ENCODE assay signal across 11 cellular contexts in genomic region chr13:37068962-37069361, GRCh38. TPM values are rescaled to one million over a fixed set of nuclear protein-coding genes. Genes with fewer than 3 reads are reported as not detected.
A peak's percentile ranks its signal among the peaks of the same experiment; 100 is the strongest.
DNase-seq lines count a peak whose midpoint lies in the region; ATAC-seq and TF ChIP-seq lines count a peak whose summit lies in the region.
"Had no signal": no experiment of that assay in that cellular context is flagged by ENCODE, and none has a peak within 500 bp of the region (broad histone marks: within the 10 kb centered on the region; RNA-seq: fewer than 3 reads in every experiment).

No MANE protein-coding gene starts in this region.

- peak; percentile 6 for DNase-seq in ACHN
- peak; percentile 13 for DNase-seq in SK-MEL-5 (ENCODE audit: low read depth, low spot score)
- DNase-seq in fibroblast of villous mesenchyme (ENCODE audit: low read depth), result peak; percentile 22
- DNase-seq in NCI-H82 treated with DMSO at 0.1 percent for 48 hours (lab: John Stamatoyannopoulos, UW; ENCODE audit: unreplicated experiment), result no peak
- no peak for DNase-seq in activated CD4-positive, alpha-beta T cell treated with anti-CD3 and anti-CD28 coated beads, Interleukin-2, amount 50 U/mL, for 4 hours
- DNase-seq: central memory CD4-positive, alpha-beta T cell; DMS153 had no signal

- in situ Hi-C loops in ACHN (cut with HindIII; ENCODE audit: low pct_ligation_motif_present, low pct_unique_long_range_greater_than_20kb, low sequenced_read_pairs) (no loop called here), SK-MEL-5 (cut with HindIII; ENCODE audit: low pct_unique_long_range_greater_than_20kb, low sequenced_read_pairs) (no loop called here)

- ATAC-seq in GM18858 (IDR thresholded peaks at IDR 0.05; ENCODE audit: unreplicated experiment), result peak; percentile 37
- no peak for ATAC-seq in GM19463 (IDR thresholded peaks at IDR 0.05; ENCODE audit: unreplicated experiment)
- no peak for ATAC-seq in HG03521 (IDR thresholded peaks at IDR 0.05; ENCODE audit: unreplicated experiment)

- no peak overlapping the region for H3K4me3 ChIP-seq in fibroblast of villous mesenchyme (ENCODE audit: low read depth, low read length)

- peak; percentile 21 for TF ChIP-seq CTCF in fibroblast of villous mesenchyme (IDR thresholded peaks at IDR 0.05; ENCODE audit: insufficient read depth, low read depth, low read length)

RNA-seq across cellular contexts. Expression of gene SUPT20H, which starts 9.5 kb away (rescaled TPM):
- 39.3 and 41.7 TPM in 2 replicates for total RNA-seq in SK-MEL-5 (2014; rRNA removed; shearing (Covaris generic))
- 36.7 and 58.2 TPM in 2 replicates for polyA plus RNA-seq in SK-MEL-5 (2015; cell fraction: cytosol; rRNA removed)
- 150 and 166 TPM in 2 replicates for polyA plus RNA-seq in SK-MEL-5 (2015; cell fraction: nucleus; rRNA removed)
- 68.0 and 105 TPM in 2 replicates for total RNA-seq in fibroblast of villous mesenchyme

RNA-seq across cellular contexts. Expression of gene CSNK1A1L, which starts 36.5 kb away (rescaled TPM):
- not detected in 2 replicates for total RNA-seq in SK-MEL-5 (2014; rRNA removed; shearing (Covaris generic))
- not detected in 2 replicates for polyA plus RNA-seq in SK-MEL-5 (2015; cell fraction: cytosol; rRNA removed)
- not detected in 2 replicates for polyA plus RNA-seq in SK-MEL-5 (2015; cell fraction: nucleus; rRNA removed)
- total RNA-seq in fibroblast of villous mesenchyme, result not detected in 2 replicates
- total RNA-seq: M059J had no signal

Comparison
In these comparisons a context has a peak if more than half of its experiments do, and no peak if none do; other contexts are left out.
1. DNase-seq: peak in ACHN (single experiment), SK-MEL-5 (single experiment) and fibroblast of villous mesenchyme (single experiment); none in NCI-H82 treated with DMSO at 0.1 percent for 48 hours (single experiment) and activated CD4-positive, alpha-beta T cell treated with anti-CD3 and anti-CD28 coated beads, Interleukin-2, amount 50 U/mL, for 4 hours (0 of 2).